Comparison of ENCODE assay signal across 9 cellular contexts in the genomic region with DNA sequence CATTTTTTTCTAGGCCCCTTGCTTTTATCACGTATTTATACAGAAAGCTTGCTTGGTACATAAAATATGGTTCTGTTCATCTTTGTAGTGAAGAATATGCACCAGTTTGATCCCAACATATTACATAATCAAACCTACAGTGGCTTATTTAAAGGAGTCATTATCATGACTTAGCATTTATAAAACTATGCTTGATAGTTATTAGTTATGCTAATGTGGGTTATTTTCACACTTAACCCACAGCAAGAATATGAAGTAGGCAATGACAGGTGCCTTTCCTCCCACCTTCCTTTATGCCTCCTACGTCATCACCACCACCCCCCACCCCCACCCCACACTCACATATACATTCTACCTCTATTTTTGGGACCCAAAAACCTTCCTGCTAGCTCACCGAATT. TPM values are rescaled to one million over a fixed set of nuclear protein-coding genes. Genes with fewer than 3 reads are reported as not detected.
DNase-seq lines count a peak whose midpoint lies in the region; ATAC-seq, FAIRE-seq and TF ChIP-seq lines count a peak whose summit lies in the region.
"Had no signal": no experiment of that assay in that cellular context is flagged by ENCODE, and none has a peak within 500 bp of the region (broad histone marks: within the 10 kb centered on the region; RNA-seq: fewer than 3 reads in every experiment).

No MANE protein-coding gene starts in this region.

- no peak overlapping the region for H3K4me3 Mint-ChIP-seq in HFFc6
- peak overlapping the region; percentile 7 to 87 (median 73) for H3K4me3 Mint-ChIP-seq in naive thymus-derived CD4-positive, alpha-beta T cell
- no peak overlapping the region for H3K4me3 Mint-ChIP-seq in mesothelial cell of epicardium

- H3K36me3 Mint-ChIP-seq in HFFc6 (ENCODE audit: low read depth) (peaks cover 45% of the 10 kb centered on the region), mesothelial cell of epicardium (peaks cover 28% of the 10 kb centered on the region)
- peaks cover 27 to 62% (median 49%) of the 10 kb centered on the region in 5 donors for H3K36me3 Mint-ChIP-seq in naive thymus-derived CD4-positive, alpha-beta T cell

- H3K4me1 Mint-ChIP-seq in HFFc6 (ENCODE audit: low read depth) (peaks cover 66% of the 10 kb centered on the region), mesothelial cell of epicardium (peaks cover 26% of the 10 kb centered on the region)
- peaks cover 80 to 99% (median 91%) of the 10 kb centered on the region in 7 donors for H3K4me1 Mint-ChIP-seq in naive thymus-derived CD4-positive, alpha-beta T cell

- CTCF ChIA-PET in naive thymus-derived CD4-positive, alpha-beta T cell (lab: Charles Lee), result interaction anchor here (0.8 to 1.3 kb wide), 4 partner anchors 10 to 24 kb away, joined by 3 to 5 read pairs (median 3); no protein-coding TSS in a partner anchor

- H3K27me3 ChIP-seq in ACC112 (ENCODE audit: insufficient read depth, low read length), result no peaks in the 10 kb centered on the region
- H3K27me3 ChIP-seq in adrenal gland, result no peaks in the 10 kb centered on the region
- H3K27me3 ChIP-seq in naive thymus-derived CD4-positive, alpha-beta T cell (ENCODE audit: control insufficient read depth in 2 of 2, insufficient read depth in 2 of 2, low read length in 2 of 2), result no peaks in the 10 kb centered on the region

- DNase-seq in HFFc6 (no peak), adrenal gland (no peak), frontal cortex (ENCODE audit: low spot score in 2 of 2) (no peak), mesothelial cell of epicardium (ENCODE audit: low spot score in 2 of 2, unreplicated experiment in 2 of 2) (no peak)
- DNase-seq in naive thymus-derived CD4-positive, alpha-beta T cell, result no peak
- DNase-seq: NCI-H1105 had no signal

- peak overlapping the region; percentile 20 for H3K27ac ChIP-seq in ACC112 (ENCODE audit: low read depth, low read length)
- H3K27ac ChIP-seq in adrenal gland, result peak overlapping the region in 3 of 5 donors; percentile 29 to 68 (median 31)
- H3K27ac ChIP-seq in naive thymus-derived CD4-positive, alpha-beta T cell (ENCODE audit: low read depth, low read length), result peak overlapping the region; percentile 77

- intact Hi-C loops in adrenal gland (cut with DNase I), result no loop called here
- intact Hi-C loops in naive thymus-derived CD4-positive, alpha-beta T cell (cut with micrococcal nuclease), result no loop called here

- POLR2A ChIA-PET in naive thymus-derived CD4-positive, alpha-beta T cell (lab: Charles Lee), result interaction anchor here (0.8 to 21.3 kb wide), 7 partner anchors 11 to 471 kb away, joined by 3 to 306 read pairs (median 6); a partner anchor contains a TSS

- H3K79me2 ChIP-seq in ACC112 (ENCODE audit: control insufficient read depth, insufficient read depth, low read length, unreplicated experiment), result peaks cover 73% of the 10 kb centered on the region

- WGBS in adrenal gland, 4 donors, result 63 to 68% (median 65%) methylated on average over 3 of the region's 3 CpGs

- no peaks in the 10 kb centered on the region; the same call in 1 of the 2 replicates for H3K27me3 Mint-ChIP-seq in HFFc6 (ENCODE audit: insufficient read depth)
- H3K27me3 Mint-ChIP-seq in naive thymus-derived CD4-positive, alpha-beta T cell, result no peaks in the 10 kb centered on the region
- H3K27me3 Mint-ChIP-seq in mesothelial cell of epicardium (ENCODE audit: low read depth), result no peaks in the 10 kb centered on the region

- H3K4me1 ChIP-seq in ACC112 (ENCODE audit: control insufficient read depth, insufficient read depth, low read length, unreplicated experiment), result peaks cover 37% of the 10 kb centered on the region
- H3K4me1 ChIP-seq in adrenal gland (replicated peaks in 1 of 2), result peaks cover 0 to 47% of the 10 kb centered on the region in 2 donors
- H3K4me1 ChIP-seq in naive thymus-derived CD4-positive, alpha-beta T cell (ENCODE audit: control insufficient read depth in 2 of 2, insufficient read depth in 2 of 2, low read length in 2 of 2), result peaks cover 68 to 91% of the 10 kb centered on the region in 2 donors

- H3K9me3 Mint-ChIP-seq in HFFc6 (no peaks in the 10 kb centered on the region), mesothelial cell of epicardium (no peaks in the 10 kb centered on the region)
- no peaks in the 10 kb centered on the region for H3K9me3 Mint-ChIP-seq in naive thymus-derived CD4-positive, alpha-beta T cell

- ATAC-seq in naive thymus-derived CD4-positive, alpha-beta T cell, result no peak
- ATAC-seq in GM18519 (IDR thresholded peaks at IDR 0.05; ENCODE audit: low FRiP score, unreplicated experiment), result no peak
- ATAC-seq in HG03432 (IDR thresholded peaks at IDR 0.05; ENCODE audit: unreplicated experiment), result no peak

- FAIRE-seq in frontal cortex (lab: Jason Lieb, UNC), result no peak

- H3K9me3 ChIP-seq in adrenal gland (replicated peaks in 1 of 3), result no peaks in the 10 kb centered on the region
- no peaks in the 10 kb centered on the region for H3K9me3 ChIP-seq in naive thymus-derived CD4-positive, alpha-beta T cell (ENCODE audit: control insufficient read depth in 2 of 3, low read length in 3 of 3)

- H3K4me3 ChIP-seq in ACC112 (ENCODE audit: low read depth, low read length) (no peak overlapping the region), adrenal gland (no peak overlapping the region)
- peak overlapping the region; percentile 21 for H3K4me3 ChIP-seq in naive thymus-derived CD4-positive, alpha-beta T cell (ENCODE audit: low read length)

- H2AFZ ChIP-seq in ACC112 (ENCODE audit: low read length, unreplicated experiment), result no peak overlapping the region

- no peak for TF ChIP-seq CTCF in HFFc6 (IDR thresholded peaks at IDR 0.05)
- no peak for TF ChIP-seq CTCF in adrenal gland (IDR thresholded peaks at IDR 0.05)
- no peak for TF ChIP-seq CTCF in mesothelial cell of epicardium (IDR thresholded peaks at IDR 0.05; ENCODE audit: unreplicated experiment)

- TF ChIP-seq POLR2A in adrenal gland (IDR thresholded peaks at IDR 0.05), result no peak

- H3K36me3 ChIP-seq in ACC112 (ENCODE audit: insufficient read depth, low read length), result peaks cover 45% of the 10 kb centered on the region
- H3K36me3 ChIP-seq in adrenal gland (replicated peaks in 1 of 2), result peaks cover 0 to 53% of the 10 kb centered on the region in 2 donors
- H3K36me3 ChIP-seq in naive thymus-derived CD4-positive, alpha-beta T cell (ENCODE audit: control insufficient read depth in 2 of 3, insufficient read depth in 3 of 3, low read length in 3 of 3), result peaks cover 16 to 54% (median 32%) of the 10 kb centered on the region in 3 experiments

- H3K27ac Mint-ChIP-seq in HFFc6 (peak overlapping the region; percentile 67), mesothelial cell of epicardium (no peak overlapping the region)
- H3K27ac Mint-ChIP-seq in naive thymus-derived CD4-positive, alpha-beta T cell, result peak overlapping the region; percentile 72 to 97 (median 88)

RNA-seq across cellular contexts. Expression of a gene that starts 19.8 kb away (rescaled TPM):
- 100 to 1,000 TPM; 665 to 743 (median 688) TPM for total RNA-seq in HFFc6 (2021; fragmentation: NEBNext Ultra II Directional; extraction: Animal tissue kit (Norgen Biotek cat#: 25700))
- total RNA-seq in adrenal gland (100 to 1,000 TPM; 167 to 304 (median 217) TPM), frontal cortex (133 TPM), mesothelial cell of epicardium (141 to 146 TPM (median 143 TPM) in 3 replicates)
- polyA plus RNA-seq in adrenal gland, result 100 to 1,000 TPM in 1 of 3 donors, 10 to 100 TPM in 2; 59.9 to 234 (median 62.5) TPM
- total RNA-seq in naive thymus-derived CD4-positive, alpha-beta T cell, result 100 to 1,000 TPM; 176 to 683 (median 282) TPM
- 100 to 1,000 TPM; 519 to 668 TPM for polyA plus RNA-seq in naive thymus-derived CD4-positive, alpha-beta T cell

RNA-seq across cellular contexts. Expression of a gene that starts 36.7 kb away (rescaled TPM):
- total RNA-seq in HFFc6 (2021; fragmentation: NEBNext Ultra II Directional; extraction: Animal tissue kit (Norgen Biotek cat#: 25700)), result 10 to 100 TPM; 73.1 to 88.8 (median 82.5) TPM
- total RNA-seq in adrenal gland, result 100 to 1,000 TPM in 2 of 8 donors, 10 to 100 TPM in 6; 72.1 to 112 (median 80.8) TPM
- 100 to 1,000 TPM in 1 of 3 donors, 10 to 100 TPM in 2; 55.3 to 136 (median 59.4) TPM for polyA plus RNA-seq in adrenal gland
- total RNA-seq in naive thymus-derived CD4-positive, alpha-beta T cell, result 100 to 1,000 TPM in 2 of 5 experiments, 10 to 100 TPM in 3; 51.8 to 114 (median 62.6) TPM
- 100 to 1,000 TPM; 240 to 264 TPM for polyA plus RNA-seq in naive thymus-derived CD4-positive, alpha-beta T cell
- 44.8 TPM for total RNA-seq in frontal cortex
- total RNA-seq in mesothelial cell of epicardium, result 81.8 to 90.9 TPM (median 85.3 TPM) in 3 replicates

Comparison
In these comparisons a context has a peak if more than half of its experiments do, and no peak if none do; other contexts are left out.
1. H3K27ac ChIP-seq: peak in every context shown above with its lines; median percentile 77 in naive thymus-derived CD4-positive, alpha-beta T cell; 31 in adrenal gland; 20 in ACC112.
2. H3K4me3 Mint-ChIP-seq: peak in naive thymus-derived CD4-positive, alpha-beta T cell (10 of 10); none in HFFc6 (single experiment) and mesothelial cell of epicardium (single experiment).